Comparison of ENCODE assay signal across 8 cellular contexts in the genomic region with DNA sequence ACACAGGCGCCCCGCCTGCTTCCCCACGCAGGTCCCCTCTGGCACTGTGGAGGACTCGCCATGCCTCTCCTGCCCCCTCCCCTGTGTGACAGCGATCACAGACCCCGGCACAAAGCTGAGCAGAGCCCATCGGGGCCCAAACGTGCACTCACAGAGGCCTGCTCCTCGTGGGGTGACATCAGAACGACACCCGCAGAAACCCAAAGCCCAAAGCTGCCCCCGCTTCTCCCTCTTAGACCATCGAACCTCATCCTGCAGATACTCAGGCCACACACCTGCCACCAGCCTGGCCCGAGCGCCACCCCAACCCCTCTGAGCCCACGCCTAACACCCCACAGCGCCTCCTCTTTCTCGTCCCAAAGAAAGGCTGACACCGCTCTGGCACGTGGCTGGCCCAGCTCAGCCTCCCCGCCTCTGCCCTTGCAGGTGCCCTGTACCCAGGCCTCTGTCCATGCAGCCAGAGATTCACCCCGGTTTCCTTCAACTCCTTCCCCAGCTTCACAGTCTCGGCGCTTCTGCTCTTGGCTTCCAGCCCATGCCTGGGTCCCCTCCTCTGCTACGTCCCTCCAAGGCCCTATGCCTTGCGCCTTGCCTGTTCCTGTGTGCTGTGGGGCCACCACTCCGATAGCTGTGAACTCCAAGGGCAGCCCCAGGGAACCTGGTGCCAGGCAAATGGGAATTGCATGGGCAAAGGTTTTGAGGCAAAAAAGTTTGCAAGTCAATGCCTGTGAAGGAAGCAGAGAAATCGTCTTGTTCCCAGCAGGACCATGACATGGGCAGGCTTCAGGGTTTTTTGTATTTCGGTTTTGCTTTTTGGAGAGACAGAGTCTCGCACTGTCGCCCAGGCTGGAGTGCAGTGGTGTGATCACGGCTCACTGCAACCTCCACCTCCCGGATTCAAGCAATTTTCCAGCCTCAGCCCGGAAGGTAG. TPM values are rescaled to one million over a fixed set of nuclear protein-coding genes. Genes with fewer than 3 reads are reported as not detected.
DNase-seq lines count a peak whose midpoint lies in the region; ATAC-seq and TF ChIP-seq lines count a peak whose summit lies in the region.

No MANE protein-coding gene starts in this region.

- no peak overlapping the region; the same call in 1 of the 2 replicates for H3K4me3 ChIP-seq in PC-3 (ENCODE audit: low read length)
- peak overlapping the region; percentile 73 for H3K4me3 ChIP-seq in ectodermal cell (ENCODE audit: insufficient read depth, low read depth, low read length)
- H3K4me3 ChIP-seq in ovary: peak overlapping the region; percentile 37

- peaks cover 0 to 12% (median 2%) of the 10 kb centered on the region in 7 donors for H3K9me3 Mint-ChIP-seq in CD14-positive monocyte

- H2AFZ ChIP-seq in PC-3 (ENCODE audit: low read length): no peak overlapping the region

- CTCF ChIA-PET in PC-3 (lab: Charles Lee): interaction anchor here (0.6 kb wide), 1 partner anchor 35 kb away, joined by 4 read pairs; no protein-coding TSS in a partner anchor

- peak overlapping the region in 5 of 7 donors; percentile 3 to 75 (median 56) for H3K27ac Mint-ChIP-seq in CD14-positive monocyte

- WGBS in ectodermal cell, 2 experiments: 75% methylated on average over 34 of the region's 34 CpGs
- 50 to 59% (median 55%) methylated on average over 34 of the region's 34 CpGs for WGBS in ovary, 3 donors

- no peaks in the 10 kb centered on the region for H3K27me3 ChIP-seq in PC-3 (ENCODE audit: low read length)
- peaks cover 5% of the 10 kb centered on the region for H3K27me3 ChIP-seq in ectodermal cell (ENCODE audit: control insufficient read depth, insufficient read depth, low read length, poor library complexity, severe bottlenecking)
- H3K27me3 ChIP-seq in ovary: peaks cover 4% of the 10 kb centered on the region

- ATAC-seq in PC-3 (no peak), HG02588 (IDR thresholded peaks at IDR 0.05; ENCODE audit: unreplicated experiment) (no peak)

- peaks cover 30 to 56% (median 38%) of the 10 kb centered on the region in 3 donors for H3K27me3 Mint-ChIP-seq in CD14-positive monocyte (ENCODE audit: low read depth in 3 of 3)

- H3K9ac ChIP-seq in PC-3 (ENCODE audit: low read length): no peak overlapping the region

- no peak for DNase-seq in CD14-positive monocyte (ENCODE audit: low spot score)
- no peak for DNase-seq in PC-3
- peak in 1 of 5 donors; percentile 66 for DNase-seq in ovary
- no peak for DNase-seq in D341Med (ENCODE audit: low spot score)
- no peak for DNase-seq in COR-L47 (lab: John Stamatoyannopoulos, UW)
- DNase-seq in amniotic stem cell (lab: John Stamatoyannopoulos, UW): no peak

- no peak for TF ChIP-seq POLR2A in ovary (IDR thresholded peaks at IDR 0.05)

- H3K36me3 Mint-ChIP-seq in CD14-positive monocyte: peaks cover 3 to 11% of the 10 kb centered on the region in 2 donors

- H3K4me3 Mint-ChIP-seq in CD14-positive monocyte: peak overlapping the region; percentile 73 to 89

- H4K20me1 ChIP-seq in PC-3 (ENCODE audit: low read length): no peaks in the 10 kb centered on the region

- H3K79me2 ChIP-seq in PC-3 (ENCODE audit: low read length): peaks cover 28% of the 10 kb centered on the region

- H3K9me3 ChIP-seq in PC-3 (ENCODE audit: low read length) (no peaks in the 10 kb centered on the region), ectodermal cell (ENCODE audit: control insufficient read depth, low read length) (no peaks in the 10 kb centered on the region), ovary (no peaks in the 10 kb centered on the region)

- POLR2A ChIA-PET in PC-3 (lab: Charles Lee; ENCODE audit: unreplicated experiment): interaction anchor here (0.6 kb wide), 1 partner anchor 201 kb away, joined by 4 read pairs; no protein-coding TSS in a partner anchor

- TF ChIP-seq CTCF in CD14-positive monocyte (IDR thresholded peaks at IDR 0.05) (no peak), PC-3 (conservative IDR thresholded peaks at IDR 0.05; ENCODE audit: low read depth, low read length) (no peak), ovary (IDR thresholded peaks at IDR 0.05) (no peak)

- no peak for TF ChIP-seq EP300 in ovary (IDR thresholded peaks at IDR 0.05)

- BruUV-seq in PC-3 (replicated peaks; lab: Mats Ljungman, UMichigan): no TSS peak

- H3F3A ChIP-seq in PC-3 (ENCODE audit: low read length, unreplicated experiment): no peaks in the 10 kb centered on the region

- H3K4me2 ChIP-seq in PC-3 (ENCODE audit: low read length): peak overlapping the region; percentile 62

- H3K4me1 Mint-ChIP-seq in CD14-positive monocyte: peaks cover 40% of the 10 kb centered on the region

- H3K36me3 ChIP-seq in PC-3 (ENCODE audit: low read depth, low read length) (no peaks in the 10 kb centered on the region), ectodermal cell (ENCODE audit: control insufficient read depth, insufficient read depth, low read length) (peaks cover 13% of the 10 kb centered on the region), ovary (no peaks in the 10 kb centered on the region)

- no peaks in the 10 kb centered on the region for H3K9me2 ChIP-seq in PC-3 (replicated peaks; ENCODE audit: low read length)

- H3K4me1 ChIP-seq in PC-3 (ENCODE audit: insufficient read depth, low read length) (peaks cover 9% of the 10 kb centered on the region), ectodermal cell (ENCODE audit: control insufficient read depth, insufficient read depth, low read length) (peaks cover 3% of the 10 kb centered on the region), ovary (ENCODE audit: insufficient read depth) (peaks cover 17% of the 10 kb centered on the region)

- H3K27ac ChIP-seq in PC-3 (ENCODE audit: low read length) (no peak overlapping the region), ectodermal cell (ENCODE audit: insufficient read depth, low read depth, low read length, poor library complexity, severe bottlenecking) (no peak overlapping the region), ovary (peak overlapping the region; percentile 81 to 89)

- intact Hi-C loops in CD14-positive monocyte (cut with micrococcal nuclease): loop anchor here in 1 of 2 donors (5.0 kb wide), 1 partner anchor 36 kb away; no protein-coding TSS in a partner anchor
- intact Hi-C loops in PC-3 (cut with micrococcal nuclease): no loop called here
- intact Hi-C loops in ovary (cut with DNase I): loop anchor here in 1 of 4 donors (10.0 kb wide), 1 partner anchor 314 kb away; the partner anchor contains the start of gene ARID3A

RNA-seq across cellular contexts. Expression of gene CBARP, which starts 0.8 kb away (rescaled TPM):
- polyA plus RNA-seq in CD14-positive monocyte (not detected), ovary (under 1 TPM in 1 of 2 donors, not detected in 1; 0.45 TPM)
- total RNA-seq in PC-3 (2014; rRNA removed) (3.3 and 6.3 TPM in 2 replicates), ovary (10 to 100 TPM in 2 of 7 donors, 1 to 10 TPM in 2, under 1 TPM in 3; 0.61 to 21.1 (median 2.4) TPM)
- polyA plus RNA-seq in ectodermal cell (2013, experiment 1 of 4): 19.8 TPM
- 16.0 TPM for polyA plus RNA-seq in ectodermal cell (2013, experiment 2 of 4)
- 20.8 TPM for polyA plus RNA-seq in ectodermal cell (2013, experiment 3 of 4)
- polyA plus RNA-seq in ectodermal cell (2013, experiment 4 of 4): 21.1 TPM

RNA-seq across cellular contexts. Expression of gene ATP5F1D, which starts 2.9 kb away (rescaled TPM):
- polyA plus RNA-seq in CD14-positive monocyte: 100 to 1,000 TPM; 143 to 160 TPM
- total RNA-seq in PC-3 (2014; rRNA removed): 102 and 187 TPM in 2 replicates
- 126 TPM for polyA plus RNA-seq in ectodermal cell (2013, experiment 1 of 4)
- 105 TPM for polyA plus RNA-seq in ectodermal cell (2013, experiment 2 of 4)
- 117 TPM for polyA plus RNA-seq in ectodermal cell (2013, experiment 3 of 4)
- 124 TPM for polyA plus RNA-seq in ectodermal cell (2013, experiment 4 of 4)
- 100 to 1,000 TPM in 6 of 7 donors, 10 to 100 TPM in 1; 71.9 to 218 (median 148) TPM for total RNA-seq in ovary
- polyA plus RNA-seq in ovary: 100 to 1,000 TPM in 1 of 2 donors, 1 to 10 TPM in 1; 1.3 to 110 TPM

RNA-seq across cellular contexts. Expression of gene MIDN, which starts 9.7 kb away (rescaled TPM):
- polyA plus RNA-seq in CD14-positive monocyte: 10 to 100 TPM in 1 of 2 donors, 1 to 10 TPM in 1; 5.6 to 11.0 TPM
- total RNA-seq in PC-3 (2014; rRNA removed): 17.3 and 41.8 TPM in 2 replicates
- 155 TPM for polyA plus RNA-seq in ectodermal cell (2013, experiment 1 of 4)
- 178 TPM for polyA plus RNA-seq in ectodermal cell (2013, experiment 2 of 4)
- polyA plus RNA-seq in ectodermal cell (2013, experiment 3 of 4): 116 TPM
- polyA plus RNA-seq in ectodermal cell (2013, experiment 4 of 4): 120 TPM
- 100 to 1,000 TPM in 5 of 7 donors, 10 to 100 TPM in 2; 44.9 to 261 (median 107) TPM for total RNA-seq in ovary
- 10 to 100 TPM; 10.1 to 26.7 TPM for polyA plus RNA-seq in ovary

RNA-seq across cellular contexts. Expression of gene CIRBP, which starts 30.5 kb away (rescaled TPM):
- polyA plus RNA-seq in CD14-positive monocyte (10 to 100 TPM; 39.6 to 51.1 TPM), ovary (1,000 to 10,000 TPM in 1 of 2 donors, 100 to 1,000 TPM in 1; 610 to 1,254 TPM)
- total RNA-seq in PC-3 (2014; rRNA removed) (136 and 197 TPM in 2 replicates), ovary (100 to 1,000 TPM; 602 to 917 (median 855) TPM)
- polyA plus RNA-seq in ectodermal cell (2013, experiment 1 of 4): 532 TPM
- 509 TPM for polyA plus RNA-seq in ectodermal cell (2013, experiment 2 of 4)
- polyA plus RNA-seq in ectodermal cell (2013, experiment 3 of 4): 334 TPM
- 373 TPM for polyA plus RNA-seq in ectodermal cell (2013, experiment 4 of 4)

RNA-seq across cellular contexts. Expression of gene STK11, which starts 33.1 kb away (rescaled TPM):
- polyA plus RNA-seq in CD14-positive monocyte (10 to 100 TPM in 1 of 2 donors, 1 to 10 TPM in 1; 6.2 to 15.4 TPM), ovary (10 to 100 TPM; 36.9 to 57.4 TPM)
- total RNA-seq in PC-3 (2014; rRNA removed) (82.4 and 93.0 TPM in 2 replicates), ovary (10 to 100 TPM; 38.7 to 71.2 (median 54.2) TPM)
- 54.2 TPM for polyA plus RNA-seq in ectodermal cell (2013, experiment 1 of 4)
- polyA plus RNA-seq in ectodermal cell (2013, experiment 2 of 4): 48.7 TPM
- polyA plus RNA-seq in ectodermal cell (2013, experiment 3 of 4): 44.6 TPM
- polyA plus RNA-seq in ectodermal cell (2013, experiment 4 of 4): 46.4 TPM

Comparison
In these comparisons a context has a peak if more than half of its experiments do, and no peak if none do; other contexts are left out.
1. H3K27ac ChIP-seq: peak in ovary (2 of 2); none in PC-3 (single experiment) and ectodermal cell (single experiment).